Comparison of ENCODE assay signal across 8 cellular contexts in genomic region chr2:69306897-69307695, GRCh38.
DNase-seq lines count a peak whose midpoint lies in the region; ATAC-seq, FAIRE-seq and TF ChIP-seq lines count a peak whose summit lies in the region.

No MANE protein-coding gene starts in this region.

- H3K9ac ChIP-seq in astrocyte (ENCODE audit: low read length): peak overlapping the region; percentile 84

- H3K4me3 ChIP-seq in astrocyte (ENCODE audit: insufficient read depth, low read depth, low read length) (peak overlapping the region; percentile 66), hepatocyte (peak overlapping the region; percentile 38)

- no peak overlapping the region for H3K27ac Mint-ChIP-seq in T-helper 2 cell treated with Interferon-gamma antibody and Interleukin-4, amounts not matched to agents 5 μg/mL and 100 μg/mL, for 36 hours
- H3K27ac Mint-ChIP-seq in astrocyte (ENCODE audit: unreplicated experiment): peak overlapping the region; percentile 53

- H3K27me3 ChIP-seq in astrocyte (ENCODE audit: insufficient read depth, low read length) (no peaks in the 10 kb centered on the region), hepatocyte (peaks cover 16% of the 10 kb centered on the region)

- H3K36me3 Mint-ChIP-seq in T-helper 2 cell treated with Interferon-gamma antibody and Interleukin-4, amounts not matched to agents 5 μg/mL and 100 μg/mL, for 36 hours (ENCODE audit: low read depth): no peaks in the 10 kb centered on the region
- peaks cover under 1% of the 10 kb centered on the region for H3K36me3 Mint-ChIP-seq in astrocyte (ENCODE audit: low read depth, unreplicated experiment)

- ATAC-seq in HG02610 (IDR thresholded peaks at IDR 0.05; ENCODE audit: unreplicated experiment): peak; percentile 85

- peak; percentile 93 for TF ChIP-seq CTCF in GM10266 (IDR thresholded peaks at IDR 0.05; ENCODE audit: control insufficient read depth, insufficient read depth, low read depth, missing control alignments)
- peak; percentile 61 for TF ChIP-seq CTCF in astrocyte (IDR thresholded peaks at IDR 0.05; ENCODE audit: insufficient read depth, low read depth, low read length)
- peak; percentile 76 for TF ChIP-seq CTCF in hepatocyte (IDR thresholded peaks at IDR 0.05; ENCODE audit: poor library complexity)

- H3K4me3 Mint-ChIP-seq in T-helper 2 cell treated with Interferon-gamma antibody and Interleukin-4, amounts not matched to agents 5 μg/mL and 100 μg/mL, for 36 hours: peak overlapping the region; percentile 74
- peak overlapping the region; percentile 75 for H3K4me3 Mint-ChIP-seq in astrocyte (ENCODE audit: unreplicated experiment)

- H3K27me3 Mint-ChIP-seq in T-helper 2 cell treated with Interferon-gamma antibody and Interleukin-4, amounts not matched to agents 5 μg/mL and 100 μg/mL, for 36 hours (ENCODE audit: low read depth): peaks cover 48% of the 10 kb centered on the region
- H3K27me3 Mint-ChIP-seq in astrocyte (ENCODE audit: low read depth, unreplicated experiment): peaks cover 2% of the 10 kb centered on the region

- H3K9me3 Mint-ChIP-seq in T-helper 2 cell treated with Interferon-gamma antibody and Interleukin-4, amounts not matched to agents 5 μg/mL and 100 μg/mL, for 36 hours: peaks cover 5% of the 10 kb centered on the region
- peaks cover 5% of the 10 kb centered on the region for H3K9me3 Mint-ChIP-seq in astrocyte (ENCODE audit: unreplicated experiment)

- 3% methylated on average over 55 of the region's 58 CpGs for WGBS in hepatocyte (ENCODE audit: low lambda C conversion rate, missing lambda C conversion rate)

- FAIRE-seq in astrocyte (lab: Jason Lieb, UNC) (no peak), urothelium cell line (lab: Jason Lieb, UNC) (peak; percentile 95)

- peaks cover 23% of the 10 kb centered on the region for H3K4me1 ChIP-seq in astrocyte (ENCODE audit: insufficient read depth, low read length)
- peaks cover 36% of the 10 kb centered on the region for H3K4me1 ChIP-seq in hepatocyte (ENCODE audit: insufficient read depth)

- H3K27ac ChIP-seq in astrocyte (ENCODE audit: low read depth, low read length) (peak overlapping the region; percentile 34), hepatocyte (peak overlapping the region; percentile 69)

- peaks cover 11% of the 10 kb centered on the region for H3K4me1 Mint-ChIP-seq in T-helper 2 cell treated with Interferon-gamma antibody and Interleukin-4, amounts not matched to agents 5 μg/mL and 100 μg/mL, for 36 hours (ENCODE audit: low read depth)
- peaks cover 3% of the 10 kb centered on the region for H3K4me1 Mint-ChIP-seq in astrocyte (ENCODE audit: low read depth, unreplicated experiment)

- peak; percentile 86 for DNase-seq in GM10266 (ENCODE audit: extremely low spot score)
- peak; percentile 63 for DNase-seq in NCI-H1092 treated with DMSO at 0.1 percent for 48 hours (lab: John Stamatoyannopoulos, UW)
- peak; percentile 63 for DNase-seq in T-helper 2 cell treated with Interferon-gamma antibody and Interleukin-4, amounts not matched to agents 5 μg/mL and 100 μg/mL, for 36 hours (ENCODE audit: low spot score)
- DNase-seq in astrocyte (ENCODE audit: low read depth): peak; percentile 52
- peak; percentile 89 for DNase-seq in hepatocyte (ENCODE audit: low spot score)
- peak; percentile 43 for DNase-seq in putamen (ENCODE audit: low spot score)
- DNase-seq in urothelium cell line (ENCODE audit: low spot score): peak; percentile 94

- H3K9me2 ChIP-seq in hepatocyte (replicated peaks; ENCODE audit: insufficient read depth): no peaks in the 10 kb centered on the region

- no peaks in the 10 kb centered on the region for H3K9me3 ChIP-seq in astrocyte (ENCODE audit: insufficient read depth, low read depth, low read length)
- H3K9me3 ChIP-seq in hepatocyte (ENCODE audit: low read depth): no peaks in the 10 kb centered on the region

- no peaks in the 10 kb centered on the region for H3K79me2 ChIP-seq in astrocyte (ENCODE audit: insufficient read depth, low read length)
- H3K79me2 ChIP-seq in hepatocyte: no peaks in the 10 kb centered on the region

- peak overlapping the region; percentile 54 for H2AFZ ChIP-seq in astrocyte (ENCODE audit: low read depth, low read length)
- peak overlapping the region; percentile 65 for H2AFZ ChIP-seq in hepatocyte

- H3K4me2 ChIP-seq in astrocyte (ENCODE audit: low read length) (peak overlapping the region; percentile 97), hepatocyte (peak overlapping the region; percentile 92)

- no peaks in the 10 kb centered on the region for H3K36me3 ChIP-seq in astrocyte (ENCODE audit: insufficient read depth, low read length)
- no peaks in the 10 kb centered on the region for H3K36me3 ChIP-seq in hepatocyte (replicated peaks; ENCODE audit: insufficient read depth, low read depth)

- H4K20me1 ChIP-seq in astrocyte (ENCODE audit: insufficient read depth, low read length): no peaks in the 10 kb centered on the region
- no peaks in the 10 kb centered on the region for H4K20me1 ChIP-seq in hepatocyte (ENCODE audit: insufficient read depth, poor library complexity, severe bottlenecking)

Comparison
In these comparisons a context has a peak if more than half of its experiments do, and no peak if none do; other contexts are left out.
1. Peak in every context shown above with its lines: DNase-seq, ATAC-seq, H3K4me3 ChIP-seq and H3K27ac ChIP-seq.
2. DNase-seq: peak in every context shown above with its lines; median percentile 94 in urothelium cell line; 89 in hepatocyte; 86 in GM10266; 63 in NCI-H1092 treated with DMSO at 0.1 percent for 48 hours; 63 in T-helper 2 cell treated with Interferon-gamma antibody and Interleukin-4, amounts not matched to agents 5 μg/mL and 100 μg/mL, for 36 hours; 52 in astrocyte; 43 in putamen.